ENCODE assay signal across 8 cellular contexts in genomic region chr18:23586249-23587196, GRCh38. TPM values are rescaled to one million over a fixed set of nuclear protein-coding genes. Genes with fewer than 3 reads are reported as not detected.
DNase-seq lines count a peak whose midpoint lies in the region; ATAC-seq and TF ChIP-seq lines count a peak whose summit lies in the region.

TSS of gene NPC1 (minus strand) at chr18:23586506. CDS start at chr18:23586343, 163 bp downstream.

- H3K9me3 ChIP-seq in T-helper 17 cell (ENCODE audit: control insufficient read depth, low read length, poor library complexity, severe bottlenecking) (no peaks in the 10 kb centered on the region), right atrium auricular region (no peaks in the 10 kb centered on the region), vagina (no peaks in the 10 kb centered on the region)

- H3K36me3 ChIP-seq in right atrium auricular region (no peaks in the 10 kb centered on the region), vagina (no peaks in the 10 kb centered on the region)

- H3K27ac ChIP-seq in angular gyrus (ENCODE audit: low read depth, low read length) (peak within 1 kb of the TSS; percentile 99), right atrium auricular region (peak within 1 kb of the TSS; percentile 99 to 100), vagina (peak within 1 kb of the TSS; percentile 99)

- H3K36me3 Mint-ChIP-seq in T-helper 17 cell (ENCODE audit: low read depth), result no peaks in the 10 kb centered on the region

- peaks cover 0 to 28% of the 10 kb centered on the region in 2 donors for H3K4me1 ChIP-seq in right atrium auricular region
- peaks cover 42% of the 10 kb centered on the region for H3K4me1 ChIP-seq in vagina

- H3K4me1 Mint-ChIP-seq in T-helper 17 cell, result peaks cover 24% of the 10 kb centered on the region

- peak; percentile 89 for ATAC-seq in HG02884 (IDR thresholded peaks at IDR 0.05; ENCODE audit: unreplicated experiment)
- peak; percentile 93 for ATAC-seq in T-helper 17 cell

- intact Hi-C loops in vagina (cut with DNase I), result loop anchor here (5.0 kb wide), 1 partner anchor 84 kb away; the partner anchor contains the start of gene RMC1

- DNase-seq in NCI-H146 treated with DMSO at 0.1 percent for 48 hours (lab: John Stamatoyannopoulos, UW; ENCODE audit: unreplicated experiment) (peak; percentile 94), T-helper 17 cell (peak; percentile 86 to 92 (median 90)), right atrium auricular region (ENCODE audit: low spot score) (peak; percentile 95), putamen (ENCODE audit: low spot score) (peak; percentile 90), vagina (ENCODE audit: extremely low spot score in 2 of 2) (peak in 1 of 2 donors; percentile 96)

- TF ChIP-seq POLR2A in GM15510 (IDR thresholded peaks at IDR 0.05; ENCODE audit: borderline replicate concordance, extremely low read depth, insufficient read length) (peak; percentile 90), vagina (IDR thresholded peaks at IDR 0.05) (peak; percentile 3 to 80)

- H3K4me3 ChIP-seq in right atrium auricular region, result peak within 1 kb of the TSS; percentile 77 to 87
- H3K4me3 ChIP-seq in vagina, result peak within 1 kb of the TSS; percentile 85 to 92

- peak within 1 kb of the TSS; percentile 91 for H3K27ac Mint-ChIP-seq in T-helper 17 cell

- TF ChIP-seq CTCF in right atrium auricular region (IDR thresholded peaks at IDR 0.05) (peak; percentile 94 to 97), vagina (IDR thresholded peaks at IDR 0.05) (peak; percentile 66 to 92 (median 75))

- peak within 1 kb of the TSS; percentile 90 for H3K4me3 Mint-ChIP-seq in T-helper 17 cell

- no peaks in the 10 kb centered on the region for H3K27me3 Mint-ChIP-seq in T-helper 17 cell

- H3K27me3 ChIP-seq in right atrium auricular region, result no peaks in the 10 kb centered on the region
- no peaks in the 10 kb centered on the region for H3K27me3 ChIP-seq in vagina

RNA-seq across cellular contexts. Expression of gene NPC1, which starts in this region (rescaled TPM):
- 10 to 100 TPM; 43.5 to 45.8 TPM for total RNA-seq in T-helper 17 cell
- total RNA-seq in right atrium auricular region, result 10 to 100 TPM; 16.2 to 26.4 TPM
- total RNA-seq in vagina, result 89.9 TPM
